Comparison of ENCODE assay signal across 8 cellular contexts in the genomic region with DNA sequence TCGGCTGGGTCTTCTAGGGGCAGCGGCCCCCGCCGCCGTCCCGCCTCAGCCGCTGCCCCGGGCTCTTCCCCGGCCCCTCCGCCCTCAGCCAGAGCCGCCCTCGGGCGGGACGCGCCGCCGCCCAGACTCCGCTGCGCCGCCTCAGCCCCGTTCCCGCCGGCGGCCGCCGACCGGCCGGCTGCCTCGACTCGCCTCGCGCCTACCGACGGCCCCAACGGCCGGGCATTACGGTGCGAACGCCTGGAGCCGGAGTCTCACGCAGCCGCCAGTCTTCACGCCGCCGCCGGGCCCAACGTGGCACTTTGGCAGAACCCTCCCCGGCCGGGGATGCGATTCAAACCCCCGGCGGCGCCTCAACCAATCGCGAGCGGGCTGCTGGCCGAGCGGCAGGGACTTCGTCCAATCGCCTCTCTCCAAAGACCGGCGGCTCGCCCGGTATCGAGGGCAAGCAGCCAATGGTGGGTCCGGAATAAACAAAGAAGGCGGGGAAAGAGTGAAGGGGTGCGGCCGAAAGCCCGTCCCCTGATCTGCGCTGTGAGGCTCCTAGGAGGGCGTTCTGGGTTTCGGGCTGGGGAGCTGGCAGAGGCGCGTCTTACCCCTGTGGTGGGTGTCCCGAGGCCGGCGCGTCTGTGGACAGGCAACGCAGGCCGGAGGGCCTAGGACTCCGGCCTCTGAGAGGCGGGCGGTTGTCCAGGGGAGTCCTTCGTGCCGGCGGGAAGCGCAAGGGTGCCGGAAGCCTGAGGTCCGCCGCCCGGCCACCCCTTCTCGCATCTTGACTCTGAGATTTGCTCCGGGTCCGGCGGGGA. TPM values are rescaled to one million over a fixed set of nuclear protein-coding genes. Genes with fewer than 3 reads are reported as not detected.
A peak's percentile ranks its signal among the peaks of the same experiment; 100 is the strongest.
DNase-seq lines count a peak whose midpoint lies in the region; ATAC-seq and TF ChIP-seq lines count a peak whose summit lies in the region.

A gene (minus strand): TSS at position 309 of the 806 bp plus-strand sequence. CDS start 310 bp downstream, outside the sequence.

- peak; percentile 93 for ATAC-seq in GM19395 (IDR thresholded peaks at IDR 0.05; ENCODE audit: unreplicated experiment)
- ATAC-seq in HG03558 (IDR thresholded peaks at IDR 0.05; ENCODE audit: extremely low read depth, unreplicated experiment) = peak; percentile 66

- CTCF ChIA-PET in activated CD4-positive, alpha-beta T cell treated with anti-CD3 and anti-CD28 coated beads, Interleukin-2, amount 10 ng/mL, durations not matched to agents 7 days and 5 days (lab: Charles Lee) = interaction anchor here (0.5 kb wide), 1 partner anchor 23 kb away, joined by 3 read pairs; no protein-coding TSS in a partner anchor

- POLR2A ChIA-PET in activated CD4-positive, alpha-beta T cell treated with anti-CD3 and anti-CD28 coated beads, Interleukin-2, amount 10 ng/mL, durations not matched to agents 7 days and 5 days (lab: Charles Lee) = interaction anchor here (0.6 kb wide), 1 partner anchor 45 kb away, joined by 4 read pairs; no protein-coding TSS in a partner anchor

- peak within 1 kb of the TSS in 6 of 7 donors; percentile 32 to 85 (median 78) for H3K27ac Mint-ChIP-seq in CD14-positive monocyte
- H3K27ac Mint-ChIP-seq in activated CD4-positive, alpha-beta T cell treated with anti-CD3 and anti-CD28 coated beads, Interleukin-2, amount 10 ng/mL, durations not matched to agents 7 days and 5 days = peak within 1 kb of the TSS; percentile 96

- peaks cover 3 to 9% (median 3%) of the 10 kb centered on the region in 3 donors for H3K27me3 Mint-ChIP-seq in CD14-positive monocyte (ENCODE audit: low read depth in 3 of 3)
- H3K27me3 Mint-ChIP-seq in activated CD4-positive, alpha-beta T cell treated with anti-CD3 and anti-CD28 coated beads, Interleukin-2, amount 10 ng/mL, durations not matched to agents 7 days and 5 days = no peaks in the 10 kb centered on the region

- H3K9me3 Mint-ChIP-seq in CD14-positive monocyte = no peaks in the 10 kb centered on the region
- H3K9me3 Mint-ChIP-seq in activated CD4-positive, alpha-beta T cell treated with anti-CD3 and anti-CD28 coated beads, Interleukin-2, amount 10 ng/mL, durations not matched to agents 7 days and 5 days = no peaks in the 10 kb centered on the region

- H3K4me3 Mint-ChIP-seq in CD14-positive monocyte = peak within 1 kb of the TSS; percentile 96
- H3K4me3 Mint-ChIP-seq in activated CD4-positive, alpha-beta T cell treated with anti-CD3 and anti-CD28 coated beads, Interleukin-2, amount 10 ng/mL, durations not matched to agents 7 days and 5 days = peak within 1 kb of the TSS; percentile 92

- no peak for TF ChIP-seq CTCF in CD14-positive monocyte (IDR thresholded peaks at IDR 0.05)

- H3K4me1 Mint-ChIP-seq in CD14-positive monocyte = peaks cover 47% of the 10 kb centered on the region
- H3K4me1 Mint-ChIP-seq in activated CD4-positive, alpha-beta T cell treated with anti-CD3 and anti-CD28 coated beads, Interleukin-2, amount 10 ng/mL, durations not matched to agents 7 days and 5 days = peaks cover 42% of the 10 kb centered on the region

- peak; percentile 96 for DNase-seq in CD14-positive monocyte (ENCODE audit: low spot score)
- peak; percentile 95 for DNase-seq in NCI-H748 (lab: John Stamatoyannopoulos, UW; ENCODE audit: unreplicated experiment)
- peak; percentile 98 for DNase-seq in activated CD4-positive, alpha-beta T cell treated with anti-CD3 and anti-CD28 coated beads, Interleukin-2, amount 10 ng/mL, durations not matched to agents 7 days and 5 days
- DNase-seq in dedifferentiated amniotic fluid mesenchymal stem cell (ENCODE audit: extremely low spot score) = peak; percentile 97
- peak; percentile 99 for DNase-seq in left kidney (ENCODE audit: low read depth, low spot score)
- peak; percentile 98 for DNase-seq in stimulated activated CD4-positive, alpha-beta T cell treated with anti-CD3 and anti-CD28 coated beads, Interleukin-1b, Interleukin-23, amount 100 ng/mL, for 48 hours

- intact Hi-C loops in CD14-positive monocyte (cut with micrococcal nuclease) = loop anchor here (10.0 kb wide), 2 partner anchors 50 to 180 kb away; no protein-coding TSS in a partner anchor

- H3K36me3 Mint-ChIP-seq in CD14-positive monocyte = no peaks in the 10 kb centered on the region
- peaks cover 23% of the 10 kb centered on the region for H3K36me3 Mint-ChIP-seq in activated CD4-positive, alpha-beta T cell treated with anti-CD3 and anti-CD28 coated beads, Interleukin-2, amount 10 ng/mL, durations not matched to agents 7 days and 5 days (ENCODE audit: low read depth)

RNA-seq across cellular contexts. Expression of the gene that starts here (rescaled TPM):
- 1 to 10 TPM; 2.5 to 4.8 TPM for polyA plus RNA-seq in CD14-positive monocyte
- total RNA-seq in activated CD4-positive, alpha-beta T cell treated with anti-CD3 and anti-CD28 coated beads, Interleukin-2, amount 10 ng/mL, durations not matched to agents 7 days and 5 days = 10 to 100 TPM; 43.5 to 45.4 TPM

Comparison
In these comparisons a context has a peak if more than half of its experiments do, and no peak if none do; other contexts are left out.
1. Peak in every context shown above with its lines: DNase-seq and ATAC-seq.